ENCODE assay signal across 20 cellular contexts in genomic region chr10:128080231-128080630, GRCh38.
"Had no signal": no experiment of that assay in that cellular context is flagged by ENCODE, and none has a peak within 500 bp of the region (broad histone marks: within the 10 kb centered on the region; RNA-seq: fewer than 3 reads in every experiment).

No MANE protein-coding gene starts in this region.

- H3K36me3 Mint-ChIP-seq: mesothelial cell of epicardium had no signal

- H3K27ac Mint-ChIP-seq: activated naive CD4-positive, alpha-beta T cell treated with anti-CD3 and anti-CD28 coated beads, Interleukin-2, amount 10 ng/mL, durations not matched to agents 7 days and 5 days; mesothelial cell of epicardium; nephron progenitor cell had no signal

- ATAC-seq: body of pancreas had no signal

- H3K27me3 ChIP-seq: tibial artery, uterus had no signal

- H3K27ac ChIP-seq: body of pancreas, tibial artery, uterus, WERI-Rb-1 had no signal

- H3K4me3 Mint-ChIP-seq: activated naive CD4-positive, alpha-beta T cell treated with anti-CD3 and anti-CD28 coated beads, Interleukin-2, amount 10 ng/mL, durations not matched to agents 7 days and 5 days; mesothelial cell of epicardium; nephron progenitor cell had no signal

- H3K4me3 ChIP-seq: body of pancreas, lung, tibial artery, uterus had no signal

- DNase-seq: activated CD4-positive, alpha-beta T cell treated with anti-CD3 and anti-CD28 coated beads for 1 hour; activated CD4-positive, alpha-beta T cell treated with anti-CD3 and anti-CD28 coated beads, Interleukin-2, amount 50 U/mL, for 4 hours; activated T-cell treated with anti-CD3 and anti-CD28 coated beads for 4 hours; amniotic stem cell; body of pancreas; erythroblast; foreskin melanocyte; nephron progenitor cell; occipital lobe; posterior cingulate gyrus; stimulated activated naive CD4-positive, alpha-beta T cell; substantia nigra; T-helper 2 cell; uterus; WERI-Rb-1 had no signal

- H3K36me3 ChIP-seq: uterus, WERI-Rb-1 had no signal

- H3K4me1 Mint-ChIP-seq: activated naive CD4-positive, alpha-beta T cell treated with anti-CD3 and anti-CD28 coated beads, Interleukin-2, amount 10 ng/mL, durations not matched to agents 7 days and 5 days; mesothelial cell of epicardium; nephron progenitor cell had no signal

- FAIRE-seq: keratinocyte had no signal

- H3K4me1 ChIP-seq: body of pancreas, tibial artery, uterus had no signal

- H3K9me3 ChIP-seq: body of pancreas, tibial artery, uterus had no signal

- H3K9me3 Mint-ChIP-seq: activated naive CD4-positive, alpha-beta T cell treated with anti-CD3 and anti-CD28 coated beads, Interleukin-2, amount 10 ng/mL, durations not matched to agents 7 days and 5 days; nephron progenitor cell had no signal
